Comparison of ENCODE assay signal across 17 cellular contexts in genomic region chr1:30752651-30752908, GRCh38. TPM values are rescaled to one million over a fixed set of nuclear protein-coding genes. Genes with fewer than 3 reads are reported as not detected.
DNase-seq lines count a peak whose midpoint lies in the region; ATAC-seq and TF ChIP-seq lines count a peak whose summit lies in the region.
"Had no signal": no experiment of that assay in that cellular context is flagged by ENCODE, and none has a peak within 500 bp of the region (broad histone marks: within the 10 kb centered on the region; RNA-seq: fewer than 3 reads in every experiment).

No MANE protein-coding gene starts in this region.

- no peak overlapping the region for H2AK5ac ChIP-seq in IMR-90 (ENCODE audit: low read depth, low read length)

- peaks cover 9% of the 10 kb centered on the region for H3K27me3 ChIP-seq in IMR-90 (ENCODE audit: control insufficient read depth, insufficient read depth, low read length)
- H3K27me3 ChIP-seq in neutrophil = no peaks in the 10 kb centered on the region
- H3K27me3 ChIP-seq: ascending aorta had no signal

- H3K4ac ChIP-seq in IMR-90 (ENCODE audit: low read depth, low read length) = no peak overlapping the region

- no peak overlapping the region for H2BK5ac ChIP-seq in IMR-90 (ENCODE audit: low read depth, low read length, poor library complexity, severe bottlenecking)

- H4K5ac ChIP-seq in IMR-90 (ENCODE audit: low read depth, low read length) = no peak overlapping the region

- H3K4me2 ChIP-seq in IMR-90 (ENCODE audit: low read depth, low read length) = no peak overlapping the region

- H4K8ac ChIP-seq in IMR-90 (ENCODE audit: low read depth in 2 of 2, low read length in 2 of 2) = no peak overlapping the region

- TF ChIP-seq RAD21 in IMR-90 (IDR thresholded peaks at IDR 0.05; ENCODE audit: low read length) = no peak

- H3K4me1 ChIP-seq in IMR-90 (ENCODE audit: control insufficient read depth, insufficient read depth, low read length) (peaks cover 13% of the 10 kb centered on the region), neutrophil (ENCODE audit: control insufficient read depth in 1 of 2, insufficient read depth in 1 of 2, low read depth in 1 of 2, low read length in 1 of 2) (peaks cover 92 to 97% of the 10 kb centered on the region in 2 experiments)

- H3K18ac ChIP-seq in IMR-90 (ENCODE audit: low read depth, low read length) = no peak overlapping the region

- H3K9me1 ChIP-seq in IMR-90 (ENCODE audit: insufficient read depth, low read length) = peaks cover 12% of the 10 kb centered on the region

- H3K36me3 Mint-ChIP-seq in T-helper 1 cell treated with Interleukin-12 subunit alpha and Interleukin-12 subunit beta and Interleukin-4 antibody, amounts not matched to agents 30 μg/mL and 1 μg/mL, for 36 hours (ENCODE audit: low read depth) = peaks cover 47% of the 10 kb centered on the region
- peaks cover 40 to 54% of the 10 kb centered on the region in 2 donors for H3K36me3 Mint-ChIP-seq in activated naive CD4-positive, alpha-beta T cell treated with anti-CD3 and anti-CD28 coated beads, Interleukin-2, amount 50 U/mL, for 72 hours

- no peak overlapping the region for H4K91ac ChIP-seq in IMR-90 (ENCODE audit: insufficient read depth, low read depth, low read length)

- no peaks in the 10 kb centered on the region for H3K36me3 ChIP-seq in IMR-90 (ENCODE audit: control insufficient read depth, insufficient read depth, low read length)
- peaks cover 74% of the 10 kb centered on the region for H3K36me3 ChIP-seq in neutrophil
- H3K36me3 ChIP-seq: ascending aorta had no signal

- H2BK120ac ChIP-seq in IMR-90 (ENCODE audit: low read depth, low read length) = no peak overlapping the region

- peaks cover 74% of the 10 kb centered on the region for H3K4me1 Mint-ChIP-seq in T-helper 1 cell treated with Interleukin-12 subunit alpha and Interleukin-12 subunit beta and Interleukin-4 antibody, amounts not matched to agents 30 μg/mL and 1 μg/mL, for 36 hours (ENCODE audit: low read depth)

- TF ChIP-seq CTCF in IMR-90 (conservative IDR thresholded peaks at IDR 0.05; ENCODE audit: low read depth, low read length) (no peak), neutrophil (IDR thresholded peaks at IDR 0.05) (no peak)

- CTCF ChIA-PET in IMR-90 (lab: Yijun Ruan, JAX) = interaction anchor here (1.2 kb wide), 1 partner anchor 34 kb away, joined by 4 read pairs; no protein-coding TSS in a partner anchor

- no TSS peak for BruUV-seq in IMR-90 (replicated peaks; lab: Mats Ljungman, UMichigan)

- peak overlapping the region; percentile 51 for H2AFZ ChIP-seq in IMR-90 (replicated peaks; ENCODE audit: low read length, poor library complexity)

- no peaks in the 10 kb centered on the region for H3K27me3 Mint-ChIP-seq in T-helper 1 cell treated with Interleukin-12 subunit alpha and Interleukin-12 subunit beta and Interleukin-4 antibody, amounts not matched to agents 30 μg/mL and 1 μg/mL, for 36 hours (ENCODE audit: low read depth)

- H3K9me3 Mint-ChIP-seq in T-helper 1 cell treated with Interleukin-12 subunit alpha and Interleukin-12 subunit beta and Interleukin-4 antibody, amounts not matched to agents 30 μg/mL and 1 μg/mL, for 36 hours = no peaks in the 10 kb centered on the region
- H3K9me3 Mint-ChIP-seq in activated naive CD4-positive, alpha-beta T cell treated with anti-CD3 and anti-CD28 coated beads, Interleukin-2, amount 50 U/mL, for 72 hours = no peaks in the 10 kb centered on the region
- H3K9me3 Mint-ChIP-seq: H9 had no signal

- no peak overlapping the region for H2BK20ac ChIP-seq in IMR-90 (ENCODE audit: low read depth, low read length)

- in situ Hi-C loops in IMR-90 (cut with MboI; ENCODE audit: low sequenced_read_pairs) = no loop called here

- ATAC-seq in IMR-90 (ENCODE audit: low read depth) = no peak
- no peak for ATAC-seq in activated naive CD4-positive, alpha-beta T cell treated with anti-CD3 and anti-CD28 coated beads, Interleukin-2, amount 50 U/mL, for 72 hours

- POLR2A ChIA-PET in IMR-90 (lab: Charles Lee; ENCODE audit: unreplicated experiment) = no interaction called here

- no peak overlapping the region for H3K4me3 ChIP-seq in IMR-90 (ENCODE audit: insufficient read depth, low read depth, low read length)
- peak overlapping the region in 1 of 2 experiments; percentile 95 for H3K4me3 ChIP-seq in neutrophil (ENCODE audit: low read depth in 1 of 2, low read length in 1 of 2)

- no peak for TF ChIP-seq POLR2A in IMR-90 (IDR thresholded peaks at IDR 0.05; ENCODE audit: low read depth, low read length)

- H4K20me1 ChIP-seq in IMR-90 (ENCODE audit: insufficient read depth, low read length) = no peaks in the 10 kb centered on the region; the same call in 1 of the 2 replicates

- H3K27ac ChIP-seq in IMR-90 (ENCODE audit: insufficient read depth, low read length) = no peak overlapping the region
- peak overlapping the region; percentile 100 for H3K27ac ChIP-seq in neutrophil
- H3K27ac ChIP-seq: 22Rv1 had no signal

- intact Hi-C loops in IMR-90 (cut with micrococcal nuclease) = no loop called here

- DNase-seq in T-helper 1 cell = no peak
- no peak for DNase-seq in IMR-90
- no peak for DNase-seq in activated naive CD4-positive, alpha-beta T cell treated with anti-CD3 and anti-CD28 coated beads, Interleukin-2, amount 50 U/mL, for 72 hours (ENCODE audit: low spot score in 2 of 2)
- DNase-seq in UCSD-AML1 (lab: John Stamatoyannopoulos, UW; ENCODE audit: unreplicated experiment) = no peak
- no peak for DNase-seq in NCI-H2227 (lab: John Stamatoyannopoulos, UW; ENCODE audit: unreplicated experiment)
- no peak for DNase-seq in ecto neural progenitor cell (ENCODE audit: low spot score)
- DNase-seq: H9, hypothalamus, NCI-H1930, NCI-H774 had no signal

- H3K4me3 Mint-ChIP-seq in T-helper 1 cell treated with Interleukin-12 subunit alpha and Interleukin-12 subunit beta and Interleukin-4 antibody, amounts not matched to agents 30 μg/mL and 1 μg/mL, for 36 hours = peak overlapping the region; percentile 50

- no CpG with 5 or more reads among the region's 9 CpGs for WGBS in IMR-90 (ENCODE audit: extremely low coverage in 2 of 2, insufficient read length in 1 of 2), 2 experiments

- H3K9me3 ChIP-seq in IMR-90 (ENCODE audit: control insufficient read depth, insufficient read depth, low read length) (no peaks in the 10 kb centered on the region), neutrophil (no peaks in the 10 kb centered on the region)
- H3K9me3 ChIP-seq: ascending aorta had no signal

- no peak overlapping the region for H2BK15ac ChIP-seq in IMR-90 (ENCODE audit: low read depth, low read length)

- H3K79me1 ChIP-seq in IMR-90 (ENCODE audit: low read depth in 1 of 2, low read length in 2 of 2) = no peaks in the 10 kb centered on the region

- dilution Hi-C loops in IMR-90 (cut with HindIII; ENCODE audit: low sequenced_read_pairs, unreplicated experiment) = no loop called here

- no peak overlapping the region for H3K9ac ChIP-seq in IMR-90 (ENCODE audit: low read depth, low read length)

- no peak overlapping the region for H3K14ac ChIP-seq in IMR-90 (replicated peaks; ENCODE audit: low read depth, low read length)

- H3K56ac ChIP-seq in IMR-90 (ENCODE audit: extremely low read depth, insufficient read depth, low read length) = no peak overlapping the region

- H3K23ac ChIP-seq in IMR-90 (ENCODE audit: low read depth, low read length) = no peak overlapping the region

- H2AK9ac ChIP-seq in IMR-90 (replicated peaks; ENCODE audit: low read depth, low read length, poor library complexity) = no peak overlapping the region

- peak overlapping the region; percentile 61 for H3K27ac Mint-ChIP-seq in T-helper 1 cell treated with Interleukin-12 subunit alpha and Interleukin-12 subunit beta and Interleukin-4 antibody, amounts not matched to agents 30 μg/mL and 1 μg/mL, for 36 hours
- H3K27ac Mint-ChIP-seq in activated naive CD4-positive, alpha-beta T cell treated with anti-CD3 and anti-CD28 coated beads, Interleukin-2, amount 50 U/mL, for 72 hours = peak overlapping the region; percentile 94 to 98
- H3K27ac Mint-ChIP-seq: H9 had no signal

TF ChIP-seq in IMR-90, 13 proteins besides CTCF, POLR2A, EP300 and RAD21:
- TF ChIP-seq CEBPB (IDR thresholded peaks at IDR 0.05; ENCODE audit: low read depth, low read length) = no peak
- no peak for TF ChIP-seq MAFK (IDR thresholded peaks at IDR 0.05; ENCODE audit: low read depth, low read length)
- TF ChIP-seq RCOR1 (IDR thresholded peaks at IDR 0.05; ENCODE audit: insufficient replicate concordance, low read length) = no peak
- TF ChIP-seq USF2 (IDR thresholded peaks at IDR 0.05; ENCODE audit: low read depth, low read length) = no peak
- no peak for TF ChIP-seq BHLHE40 (IDR thresholded peaks at IDR 0.05; ENCODE audit: low read depth, low read length)
- no peak for TF ChIP-seq FOS (IDR thresholded peaks at IDR 0.05; ENCODE audit: low read depth, low read length)
TF ChIP-seq in IMR-90: peak in this region for 0.

RNA-seq across cellular contexts. Expression of gene LAPTM5, which starts 5.0 kb away (rescaled TPM):
- under 0.01 TPM in 1 of 2 replicates, not detected in the other for total RNA-seq in IMR-90 (2012; rRNA removed)
- polyA plus RNA-seq in IMR-90 (2012; rRNA removed) = 0.09 TPM in 2 replicates
- polyA plus RNA-seq in IMR-90 (2012; cell fraction: cytosol; rRNA removed) = 0.12 TPM in 1 of 2 replicates, not detected in the other
- 0.07 and 0.16 TPM in 2 replicates for polyA plus RNA-seq in IMR-90 (2012; cell fraction: nucleus; rRNA removed; ENCODE audit: low replicate concordance)
- 100 to 1,000 TPM; 248 to 298 TPM for total RNA-seq in activated naive CD4-positive, alpha-beta T cell treated with anti-CD3 and anti-CD28 coated beads, Interleukin-2, amount 50 U/mL, for 72 hours

RNA-seq across cellular contexts. Expression of gene MATN1, which starts 29.2 kb away (rescaled TPM):
- total RNA-seq in IMR-90 (2012; rRNA removed) = 0.56 TPM in 1 of 2 replicates, not detected in the other
- polyA plus RNA-seq in IMR-90 (2012; rRNA removed) = 0.10 and 0.27 TPM in 2 replicates
- 0.03 TPM in 1 of 2 replicates, not detected in the other for polyA plus RNA-seq in IMR-90 (2012; cell fraction: cytosol; rRNA removed)
- 1.1 and 1.3 TPM in 2 replicates for polyA plus RNA-seq in IMR-90 (2012; cell fraction: nucleus; rRNA removed; ENCODE audit: low replicate concordance)
- total RNA-seq in activated naive CD4-positive, alpha-beta T cell treated with anti-CD3 and anti-CD28 coated beads, Interleukin-2, amount 50 U/mL, for 72 hours = under 1 TPM; 0.31 to 0.66 TPM
- total RNA-seq: fibroblast of lung, H9, myocyte, pulmonary artery endothelial cell had no signal
- polyA plus RNA-seq: fibroblast of lung had no signal

Comparison
In these comparisons a context has a peak if more than half of its experiments do, and no peak if none do; other contexts are left out.
1. RNA of gene LAPTM5, which starts 5.0 kb away (total RNA-seq): 248 to 298 TPM in activated naive CD4-positive, alpha-beta T cell treated with anti-CD3 and anti-CD28 coated beads, Interleukin-2, amount 50 U/mL, for 72 hours; under 0.01 TPM in IMR-90; every median in the first group is over 100 times any median in the second.